In genomic region chr20:327041-327945, GRCh38 we compare ENCODE assay signal across 8 cellular contexts. TPM values are rescaled to one million over a fixed set of nuclear protein-coding genes. Genes with fewer than 3 reads are reported as not detected.
DNase-seq lines count a peak whose midpoint lies in the region; ATAC-seq and TF ChIP-seq lines count a peak whose summit lies in the region.

No MANE protein-coding gene starts in this region.

- H3K4me3 ChIP-seq in esophagus (ENCODE audit: low read depth in 1 of 2, low read length in 2 of 2) = peak overlapping the region; percentile 66 to 72

- TF ChIP-seq RAD21 in Ishikawa (IDR thresholded peaks at IDR 0.05; ENCODE audit: low read depth) = no peak

- H3K4me3 Mint-ChIP-seq in activated T-cell treated with anti-CD3 and anti-CD28 coated beads, Interleukin-2, amount 50 U/mL, for 72 hours = peak overlapping the region; percentile 88 to 91

- H3K36me3 Mint-ChIP-seq in activated T-cell treated with anti-CD3 and anti-CD28 coated beads, Interleukin-2, amount 50 U/mL, for 72 hours (ENCODE audit: insufficient read depth in 2 of 2) = no peaks in the 10 kb centered on the region

- no peak overlapping the region for H3K27ac Mint-ChIP-seq in activated T-cell treated with anti-CD3 and anti-CD28 coated beads, Interleukin-2, amount 50 U/mL, for 72 hours

- no peak for TF ChIP-seq EP300 in Ishikawa (IDR thresholded peaks at IDR 0.05; ENCODE audit: borderline replicate concordance)

- H3K27me3 Mint-ChIP-seq in activated T-cell treated with anti-CD3 and anti-CD28 coated beads, Interleukin-2, amount 50 U/mL, for 72 hours (ENCODE audit: low read depth) = no peaks in the 10 kb centered on the region

- H3K36me3 ChIP-seq in esophagus (ENCODE audit: control insufficient read depth in 2 of 2, insufficient read depth in 2 of 2, low read length in 1 of 2) = no peaks in the 10 kb centered on the region

- no peaks in the 10 kb centered on the region for H3K9me3 Mint-ChIP-seq in activated T-cell treated with anti-CD3 and anti-CD28 coated beads, Interleukin-2, amount 50 U/mL, for 72 hours

- peaks cover 3 to 11% of the 10 kb centered on the region in 2 donors for H3K4me1 ChIP-seq in esophagus (ENCODE audit: control insufficient read depth in 2 of 2, insufficient read depth in 2 of 2, low read length in 1 of 2)

- no peaks in the 10 kb centered on the region for H3K27me3 ChIP-seq in esophagus (ENCODE audit: control insufficient read depth in 1 of 2, insufficient read depth in 2 of 2, low read length in 2 of 2)

- ATAC-seq in activated T-cell treated with anti-CD3 and anti-CD28 coated beads, Interleukin-2, amount 50 U/mL, for 72 hours (replicated peaks in 1 of 2) = peak; percentile 25 to 26
- ATAC-seq in GM18873 (IDR thresholded peaks at IDR 0.05; ENCODE audit: low FRiP score, unreplicated experiment) = no peak

- H3K27ac ChIP-seq in esophagus (ENCODE audit: low read depth in 2 of 2, low read length in 1 of 2) = peak overlapping the region; percentile 81 to 87

- peaks cover 0 to 3% of the 10 kb centered on the region in 2 donors for H3K9me3 ChIP-seq in esophagus (ENCODE audit: control insufficient read depth in 2 of 2, insufficient read depth in 1 of 2, low read depth in 1 of 2, low read length in 1 of 2)

- peak; percentile 93 for DNase-seq in EH (ENCODE audit: low read depth)
- peak; percentile 97 for DNase-seq in OCI-M1 (lab: John Stamatoyannopoulos, UW)
- peak; percentile 84 to 86 for DNase-seq in activated T-cell treated with anti-CD3 and anti-CD28 coated beads, Interleukin-2, amount 50 U/mL, for 72 hours
- peak; percentile 83 for DNase-seq in mucosa of gallbladder (ENCODE audit: low spot score)
- DNase-seq in stimulated activated CD8-positive, alpha-beta memory T cell treated with anti-CD3 and anti-CD28 coated beads, Interleukin-7, amount 100 ng/mL, for 4 hours (ENCODE audit: low read depth in 2 of 2) = peak; percentile 45 to 71

- peaks cover 39% of the 10 kb centered on the region for H3K4me1 Mint-ChIP-seq in activated T-cell treated with anti-CD3 and anti-CD28 coated beads, Interleukin-2, amount 50 U/mL, for 72 hours (ENCODE audit: low read depth)

- WGBS in esophagus, 2 donors = 3% methylated on average over 47 to 50 of the region's 50 CpGs

TF ChIP-seq in Ishikawa, 13 proteins besides CTCF, POLR2A, EP300 and RAD21:
- TF ChIP-seq USF1 (IDR thresholded peaks at IDR 0.05) (peak; percentile 55), TCF12 (IDR thresholded peaks at IDR 0.05; ENCODE audit: low read depth) (peak; percentile 54; the same call in 1 of the 2 replicates), CEBPB (IDR thresholded peaks at IDR 0.05) (no peak), TAF1 (IDR thresholded peaks at IDR 0.05; ENCODE audit: low read depth) (peak; percentile 40; the same call in 1 of the 2 replicates), YY1 (IDR thresholded peaks at IDR 0.05; ENCODE audit: low read depth) (no peak), ZBTB7A (IDR thresholded peaks at IDR 0.05; ENCODE audit: low read depth) (0 out of 2 replicates have a peak, but pooled peaks have one; percentile 26), EGR1 (IDR thresholded peaks at IDR 0.05) (peak; percentile 82)
- TF ChIP-seq, protein P1, sequence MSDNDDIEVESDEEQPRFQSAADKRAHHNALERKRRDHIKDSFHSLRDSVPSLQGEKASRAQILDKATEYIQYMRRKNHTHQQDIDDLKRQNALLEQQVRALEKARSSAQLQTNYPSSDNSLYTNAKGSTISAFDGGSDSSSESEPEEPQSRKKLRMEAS (IDR thresholded peaks at IDR 0.05) = peak; percentile 72

RNA-seq across cellular contexts. Expression of gene SOX12, which starts 1.9 kb away (rescaled TPM):
- total RNA-seq in activated T-cell treated with anti-CD3 and anti-CD28 coated beads, Interleukin-2, amount 50 U/mL, for 72 hours = 10 to 100 TPM in 1 of 2 donors, 1 to 10 TPM in 1; 7.8 to 11.7 TPM
- polyA plus RNA-seq in esophagus = 1 to 10 TPM; 2.2 to 2.4 TPM
- total RNA-seq in mucosa of gallbladder = 17.5 TPM

RNA-seq across cellular contexts. Expression of gene NRSN2, which starts 19.6 kb away (rescaled TPM):
- total RNA-seq in activated T-cell treated with anti-CD3 and anti-CD28 coated beads, Interleukin-2, amount 50 U/mL, for 72 hours = 10 to 100 TPM; 12.9 to 14.7 TPM
- polyA plus RNA-seq in esophagus = 1 to 10 TPM; 6.0 to 6.1 TPM
- 30.5 TPM for total RNA-seq in mucosa of gallbladder

RNA-seq across cellular contexts. Expression of gene ZCCHC3, which starts 29.9 kb away (rescaled TPM):
- total RNA-seq in activated T-cell treated with anti-CD3 and anti-CD28 coated beads, Interleukin-2, amount 50 U/mL, for 72 hours = 10 to 100 TPM; 21.3 to 21.6 TPM
- polyA plus RNA-seq in esophagus = 1 to 10 TPM; 5.7 to 6.2 TPM
- 16.7 TPM for total RNA-seq in mucosa of gallbladder

RNA-seq across cellular contexts. Expression of gene C20orf96, which starts 36.7 kb away (rescaled TPM):
- 1 to 10 TPM; 6.4 to 9.4 TPM for total RNA-seq in activated T-cell treated with anti-CD3 and anti-CD28 coated beads, Interleukin-2, amount 50 U/mL, for 72 hours
- 1 to 10 TPM; 1.9 TPM for polyA plus RNA-seq in esophagus
- 10.6 TPM for total RNA-seq in mucosa of gallbladder

RNA-seq across cellular contexts. Expression of gene TRIB3, which starts 53.3 kb away (rescaled TPM):
- 100 to 1,000 TPM; 165 to 281 TPM for total RNA-seq in activated T-cell treated with anti-CD3 and anti-CD28 coated beads, Interleukin-2, amount 50 U/mL, for 72 hours
- 10 to 100 TPM in 1 of 2 donors, 1 to 10 TPM in 1; 7.6 to 21.1 TPM for polyA plus RNA-seq in esophagus
- 13.6 TPM for total RNA-seq in mucosa of gallbladder
